Comparison of ENCODE assay signal across 29 cellular contexts in genomic region chr9:22654833-22655232, GRCh38.
"Had no signal": no experiment of that assay in that cellular context is flagged by ENCODE, and none has a peak within 500 bp of the region (broad histone marks: within the 10 kb centered on the region; RNA-seq: fewer than 3 reads in every experiment).

No MANE protein-coding gene starts in this region.

- H3K4me3 ChIP-seq: ascending aorta, body of pancreas, colonic mucosa, esophagus squamous epithelium had no signal

- FAIRE-seq: endometrium, endothelial cell of umbilical vein, frontal cortex, TTC549 had no signal

- DNase-seq: activated CD4-positive, alpha-beta T cell treated with anti-CD3 and anti-CD28 coated beads for 1 hour; activated CD4-positive, alpha-beta T cell treated with anti-CD3 and anti-CD28 coated beads for 4 hours; activated CD4-positive, alpha-beta T cell treated with anti-CD3 and anti-CD28 coated beads, Interleukin-2, amount 10 ng/mL, durations not matched to agents 7 days and 5 days; activated CD4-positive, alpha-beta T cell treated with anti-CD3 and anti-CD28 coated beads, Interleukin-2, amount 50 U/mL, for 4 hours; activated CD8-positive, alpha-beta memory T cell treated with anti-CD3 and anti-CD28 coated beads for 24 hours; activated CD8-positive, alpha-beta T cell treated with anti-CD3 and anti-CD28 coated beads for 36 hours; activated effector memory CD4-positive, alpha-beta T cell treated with Interleukin-2 at 50 U/mL for 16 hours; activated gamma-delta T cell treated with Interleukin-2 at 50 U/mL for 16 hours; activated naive CD4-positive, alpha-beta T cell treated with anti-CD3 and anti-CD28 coated beads, Interleukin-2, amount 50 U/mL, for 16 hours; activated naive CD4-positive, alpha-beta T cell treated with Interleukin-2 at 50 U/mL for 16 hours; activated T-cell treated with anti-CD3 and anti-CD28 coated beads, Interleukin-2, amount 50 U/mL, for 4 hours; body of pancreas; caudate nucleus; colonic mucosa; effector CD8-positive, alpha-beta T cell; esophagus squamous epithelium; foreskin fibroblast; head of caudate nucleus; T-helper 2 cell had no signal

- H3K36me3 ChIP-seq: ascending aorta, colonic mucosa, esophagus squamous epithelium had no signal

- H3K27ac ChIP-seq: ascending aorta, body of pancreas, colonic mucosa, epithelial cell of prostate, esophagus squamous epithelium, VCaP had no signal

- H3K27me3 ChIP-seq: ascending aorta, body of pancreas, colonic mucosa, esophagus squamous epithelium had no signal

- H3K27ac Mint-ChIP-seq: activated CD4-positive, alpha-beta T cell treated with anti-CD3 and anti-CD28 coated beads, Interleukin-2, amount 10 ng/mL, durations not matched to agents 7 days and 5 days; activated CD8-positive, alpha-beta T cell treated with anti-CD3 and anti-CD28 coated beads for 36 hours; activated naive CD8-positive, alpha-beta T cell; activated T-helper 17 cell treated with anti-CD3 and anti-CD28 coated beads, Interleukin-2, amount 50 U/mL, for 72 hours; WTC11 had no signal

- H3K4me1 ChIP-seq: ascending aorta, body of pancreas, colonic mucosa had no signal

- H3K36me3 Mint-ChIP-seq: activated naive CD8-positive, alpha-beta T cell; WTC11 had no signal

- H3K4me1 Mint-ChIP-seq: activated CD4-positive, alpha-beta T cell treated with anti-CD3 and anti-CD28 coated beads, Interleukin-2, amount 10 ng/mL, durations not matched to agents 7 days and 5 days; activated T-helper 17 cell treated with anti-CD3 and anti-CD28 coated beads, Interleukin-2, amount 50 U/mL, for 72 hours had no signal

- H3K9me3 ChIP-seq: ascending aorta, body of pancreas, colonic mucosa, esophagus squamous epithelium had no signal

- H3K9me3 Mint-ChIP-seq: activated CD4-positive, alpha-beta T cell treated with anti-CD3 and anti-CD28 coated beads, Interleukin-2, amount 10 ng/mL, durations not matched to agents 7 days and 5 days; activated CD8-positive, alpha-beta T cell treated with anti-CD3 and anti-CD28 coated beads for 36 hours; activated T-helper 17 cell treated with anti-CD3 and anti-CD28 coated beads, Interleukin-2, amount 50 U/mL, for 72 hours; WTC11 had no signal

- H3K27me3 Mint-ChIP-seq: activated CD4-positive, alpha-beta T cell treated with anti-CD3 and anti-CD28 coated beads, Interleukin-2, amount 10 ng/mL, durations not matched to agents 7 days and 5 days; activated CD8-positive, alpha-beta T cell treated with anti-CD3 and anti-CD28 coated beads for 36 hours; activated naive CD8-positive, alpha-beta T cell; activated T-helper 17 cell treated with anti-CD3 and anti-CD28 coated beads, Interleukin-2, amount 50 U/mL, for 72 hours had no signal

- H3K4me3 Mint-ChIP-seq: activated CD4-positive, alpha-beta T cell treated with anti-CD3 and anti-CD28 coated beads, Interleukin-2, amount 10 ng/mL, durations not matched to agents 7 days and 5 days; activated CD8-positive, alpha-beta T cell treated with anti-CD3 and anti-CD28 coated beads for 36 hours; activated naive CD8-positive, alpha-beta T cell; activated T-cell treated with anti-CD3 and anti-CD28 coated beads, Interleukin-2, amount 50 U/mL, for 4 hours; activated T-helper 17 cell treated with anti-CD3 and anti-CD28 coated beads, Interleukin-2, amount 50 U/mL, for 72 hours; WTC11 had no signal

- ATAC-seq: activated CD8-positive, alpha-beta T cell treated with anti-CD3 and anti-CD28 coated beads for 36 hours; activated T-cell treated with anti-CD3 and anti-CD28 coated beads, Interleukin-2, amount 50 U/mL, for 4 hours; activated T-helper 17 cell treated with anti-CD3 and anti-CD28 coated beads, Interleukin-2, amount 50 U/mL, for 72 hours; body of pancreas; WTC11 had no signal
